In genomic region chr13:31965361-31966066, GRCh38 we compare ENCODE assay signal across 9 cellular contexts.
DNase-seq lines count a peak whose midpoint lies in the region; ATAC-seq and TF ChIP-seq lines count a peak whose summit lies in the region.
"Had no signal": no experiment of that assay in that cellular context is flagged by ENCODE, and none has a peak within 500 bp of the region (broad histone marks: within the 10 kb centered on the region; RNA-seq: fewer than 3 reads in every experiment).

No MANE protein-coding gene starts in this region.

- peak; percentile 25 for DNase-seq in AG08396 (ENCODE audit: low spot score)
- DNase-seq in fibroblast of lung (ENCODE audit: low read depth in 2 of 2), result peak; percentile 43 to 68
- DNase-seq in NCI-H524 (lab: John Stamatoyannopoulos, UW), result no peak
- no peak for DNase-seq in stimulated activated CD4-positive, alpha-beta T cell treated with anti-CD3 and anti-CD28 coated beads, Interleukin-4, amount 100 ng/mL, for 4 hours
- no peak for DNase-seq in OCI-LY7 (ENCODE audit: low spot score)
- no peak for DNase-seq in NCI-H1092 (lab: John Stamatoyannopoulos, UW)
- DNase-seq: CD4-positive, CD25-positive, alpha-beta regulatory T cell had no signal

- no peak overlapping the region for H3K4me3 ChIP-seq in fibroblast of lung (replicated peaks in 1 of 4; ENCODE audit: control extremely low read depth in 1 of 4, insufficient read depth in 1 of 4, low read depth in 3 of 4, low read length in 4 of 4)
- H3K4me3 ChIP-seq in OCI-LY7 (ENCODE audit: low read depth, low read length, poor library complexity, severe bottlenecking), result no peak overlapping the region

- no peaks in the 10 kb centered on the region for H3K27me3 ChIP-seq in fibroblast of lung (ENCODE audit: control insufficient read depth, insufficient read depth, low read length)

- TF ChIP-seq CTCF in fibroblast of lung (conservative IDR thresholded peaks at IDR 0.05 in 1 of 2, IDR thresholded peaks at IDR 0.05 in 1 of 2; ENCODE audit: low read depth in 1 of 2, low read length in 2 of 2), result no peak
- no peak for TF ChIP-seq CTCF in OCI-LY7 (conservative IDR thresholded peaks at IDR 0.05; ENCODE audit: low read length)

- intact Hi-C loops in OCI-LY7 (cut with micrococcal nuclease; ENCODE audit: unreplicated experiment), result no loop called here

- BruUV-seq in OCI-LY7 (replicated peaks; lab: Mats Ljungman, UMichigan), result no TSS peak

- H3K9me2 ChIP-seq in OCI-LY7 (ENCODE audit: insufficient read depth, low read length), result no peaks in the 10 kb centered on the region

- no peaks in the 10 kb centered on the region for H4K20me1 ChIP-seq in fibroblast of lung (ENCODE audit: control insufficient read depth, extremely low read depth, insufficient read depth, low read length)
- no peaks in the 10 kb centered on the region for H4K20me1 ChIP-seq in OCI-LY7 (ENCODE audit: insufficient read depth, low read length)

- H2AFZ ChIP-seq in fibroblast of lung (ENCODE audit: low read length), result peak overlapping the region; percentile 16
- H2AFZ ChIP-seq in OCI-LY7 (ENCODE audit: low read length), result no peak overlapping the region

- H3K36me3 ChIP-seq in fibroblast of lung (ENCODE audit: control insufficient read depth, insufficient read depth, low read length), result no peaks in the 10 kb centered on the region
- H3K36me3 ChIP-seq in OCI-LY7 (ENCODE audit: insufficient read depth, low read length), result no peaks in the 10 kb centered on the region

- CTCF ChIA-PET in OCI-LY7 (lab: Charles Lee; ENCODE audit: unreplicated experiment), result no interaction called here

- H3K4me2 ChIP-seq in fibroblast of lung (ENCODE audit: extremely low read depth, insufficient read depth, low read length) (no peak overlapping the region), OCI-LY7 (ENCODE audit: low read length) (no peak overlapping the region)

- H3K27ac ChIP-seq in fibroblast of lung (ENCODE audit: insufficient read depth, low read length) (no peak overlapping the region), OCI-LY7 (ENCODE audit: low read depth, low read length, poor library complexity, severe bottlenecking) (no peak overlapping the region)

- peaks cover 7% of the 10 kb centered on the region for H3K4me1 ChIP-seq in fibroblast of lung (ENCODE audit: control insufficient read depth, extremely low read depth, insufficient read depth, low read length)
- H3K4me1 ChIP-seq in OCI-LY7 (ENCODE audit: insufficient read depth, low read length, poor library complexity, severe bottlenecking), result no peaks in the 10 kb centered on the region

- no peaks in the 10 kb centered on the region for H3K9me3 ChIP-seq in fibroblast of lung (ENCODE audit: control insufficient read depth, insufficient read depth, low read depth, low read length)
- H3K9me3 ChIP-seq in OCI-LY7 (ENCODE audit: low read length), result no peaks in the 10 kb centered on the region

- no peak overlapping the region for H3K9ac ChIP-seq in fibroblast of lung (ENCODE audit: insufficient read depth, low read length)

- POLR2A ChIA-PET in OCI-LY7 (lab: Charles Lee), result no interaction called here

- ATAC-seq in GM19455 (IDR thresholded peaks at IDR 0.05; ENCODE audit: unreplicated experiment), result peak; percentile 89
- ATAC-seq in HG03439 (IDR thresholded peaks at IDR 0.05; ENCODE audit: unreplicated experiment), result peak; percentile 86

- H3K79me2 ChIP-seq in fibroblast of lung (ENCODE audit: control insufficient read depth, insufficient read depth, low read length) (no peaks in the 10 kb centered on the region), OCI-LY7 (ENCODE audit: insufficient read depth, low read depth, low read length) (no peaks in the 10 kb centered on the region)

Comparison
In these comparisons a context has a peak if more than half of its experiments do, and no peak if none do; other contexts are left out.
1. DNase-seq: peak in AG08396 (single experiment) and fibroblast of lung (2 of 2); none in NCI-H524 (0 of 2), stimulated activated CD4-positive, alpha-beta T cell treated with anti-CD3 and anti-CD28 coated beads, Interleukin-4, amount 100 ng/mL, for 4 hours (0 of 2), OCI-LY7 (single experiment) and NCI-H1092 (single experiment).